In the genomic region with DNA sequence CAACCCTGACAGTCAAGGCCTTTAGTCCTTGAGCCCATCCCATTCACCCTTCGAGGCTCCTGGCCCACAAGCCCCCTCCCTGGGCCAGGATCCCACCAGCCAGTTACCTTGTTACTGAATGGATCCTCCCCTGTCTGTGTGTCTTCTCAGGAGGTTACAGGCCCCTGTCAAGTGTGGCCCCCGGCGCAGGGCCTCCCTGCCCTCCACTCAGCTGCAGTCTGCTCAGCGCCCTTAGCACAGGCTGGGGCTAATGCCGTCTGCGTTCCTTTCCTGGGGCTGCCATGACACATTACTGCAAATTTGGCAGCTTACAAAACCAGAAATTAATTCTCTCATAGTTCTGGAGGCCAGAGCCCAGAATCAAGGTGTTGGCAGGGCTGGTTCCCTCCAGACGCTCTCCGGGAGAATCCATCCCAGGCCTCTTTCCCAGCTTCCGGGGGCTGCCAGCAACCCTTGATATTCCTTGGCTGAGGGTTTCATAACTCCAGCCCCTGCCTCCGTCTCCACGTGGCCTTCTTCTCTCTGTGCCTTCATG, we compare ENCODE assay signal across 23 cellular contexts. TPM values are rescaled to one million over a fixed set of nuclear protein-coding genes. Genes with fewer than 3 reads are reported as not detected.
"Had no signal": no experiment of that assay in that cellular context is flagged by ENCODE, and none has a peak within 500 bp of the region (broad histone marks: within the 10 kb centered on the region; RNA-seq: fewer than 3 reads in every experiment).

No MANE protein-coding gene starts in this region.

- H3K9me3 ChIP-seq: SJCRH30 had no signal

- H3K27ac Mint-ChIP-seq: IgD-negative memory B cell had no signal

- H3K4me3 Mint-ChIP-seq: IgD-negative memory B cell had no signal

- H3K36me3 Mint-ChIP-seq: IgD-negative memory B cell had no signal

- H3K36me3 ChIP-seq: SJCRH30 had no signal

- H3K4me3 ChIP-seq: SJCRH30 had no signal

- ATAC-seq: SK-N-SH treated with all-trans-retinoic acid at 6 μM for 48 hours had no signal

- DNase-seq: KBM-7, MV-4-11, NCI-H1048, NCI-H1105, NCI-H1417, NCI-H146, NCI-H1694 treated with DMSO at 0.1 percent for 48 hours, NCI-H1930, NCI-H2081, NCI-H2107, NCI-H2227 treated with DMSO at 0.1 percent for 48 hours, NCI-H524 treated with DMSO at 0.1 percent for 48 hours, NCI-H69, NCI-H774, RPMI8226, SHP77 treated with DMSO at 0.1 percent for 48 hours, SJCRH30 had no signal

- H3K27ac ChIP-seq: HL-60, SJCRH30 had no signal

- H3K27me3 ChIP-seq: SJCRH30 had no signal

RNA-seq across cellular contexts. Expression of a gene that starts 9.4 kb away (rescaled TPM):
- total RNA-seq: LHCN-M2 had no signal
- polyA plus RNA-seq: IgD-negative memory B cell had no signal

RNA-seq across cellular contexts. Expression of a gene that starts 38.5 kb away (rescaled TPM):
- total RNA-seq: LHCN-M2, MCF 10A, NCI-H460, SJCRH30 had no signal
- polyA plus RNA-seq: IgD-negative memory B cell had no signal

RNA-seq across cellular contexts. Expression of a gene that starts 43.1 kb away (rescaled TPM):
- total RNA-seq: SJCRH30 had no signal
